In genomic region chr7:84243037-84243436, GRCh38 we compare ENCODE assay signal across 1 cellular context. TPM values are rescaled to one million over a fixed set of nuclear protein-coding genes. Genes with fewer than 3 reads are reported as not detected.
"Had no signal": no experiment of that assay in that cellular context is flagged by ENCODE, and none has a peak within 500 bp of the region (broad histone marks: within the 10 kb centered on the region; RNA-seq: fewer than 3 reads in every experiment).

No MANE protein-coding gene starts in this region.

RNA-seq across cellular contexts. Expression of gene SEMA3A, which starts 48.4 kb away (rescaled TPM):
- total RNA-seq: T-helper 17 cell had no signal
